ENCODE assay signal across 8 cellular contexts in the genomic region with DNA sequence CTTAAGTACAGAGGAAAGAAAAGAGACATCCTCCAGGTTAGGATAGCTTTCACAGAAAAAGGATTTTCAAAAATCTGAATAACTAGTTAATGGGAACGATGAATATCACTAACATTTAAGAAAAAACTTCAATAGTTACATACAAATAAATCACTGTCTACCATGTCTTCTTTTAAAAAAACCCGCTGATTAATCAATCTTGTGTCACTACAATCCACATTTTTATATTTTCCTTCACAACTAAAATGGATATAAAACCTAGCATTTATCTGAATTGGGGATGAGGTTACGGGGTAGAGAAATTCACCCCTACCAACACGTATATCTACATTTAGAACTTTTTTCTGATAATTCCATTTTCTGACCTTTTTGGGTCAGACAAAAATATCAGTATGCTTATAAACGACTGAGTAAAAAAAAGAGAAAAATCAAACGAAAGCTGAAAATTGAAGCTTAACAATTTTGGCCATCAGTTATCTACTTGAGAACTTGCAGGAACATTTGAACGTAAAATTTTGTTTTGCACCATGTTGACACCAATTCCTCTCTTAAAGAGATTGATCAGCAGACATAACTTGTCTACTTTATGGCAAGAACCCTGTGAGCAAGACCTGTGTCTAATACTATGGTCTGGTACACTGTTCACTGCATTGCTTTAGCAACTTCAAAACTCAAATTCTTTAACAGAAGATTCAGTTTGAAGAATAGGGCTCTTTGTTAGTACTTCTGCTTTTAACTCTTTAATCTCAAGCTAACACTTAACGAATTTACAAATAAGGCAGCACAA. TPM values are rescaled to one million over a fixed set of nuclear protein-coding genes. Genes with fewer than 3 reads are reported as not detected.
A peak's percentile ranks its signal among the peaks of the same experiment; 100 is the strongest.
DNase-seq lines count a peak whose midpoint lies in the region; ATAC-seq, FAIRE-seq and TF ChIP-seq lines count a peak whose summit lies in the region.

No MANE protein-coding gene starts in this region.

- H3K4me3 Mint-ChIP-seq in CD4-positive, CD25-positive, alpha-beta regulatory T cell, result peak overlapping the region; percentile 89 to 98 (median 91)
- H3K4me3 Mint-ChIP-seq in naive thymus-derived CD8-positive, alpha-beta T cell, result peak overlapping the region; percentile 70 to 96 (median 91)
- H3K4me3 Mint-ChIP-seq in progenitor cell of endocrine pancreas (ENCODE audit: low read depth), result no peak overlapping the region

- no peak for DNase-seq in CD4-positive, CD25-positive, alpha-beta regulatory T cell
- no peak for DNase-seq in caudate nucleus (lab: John Stamatoyannopoulos, UW)
- no peak for DNase-seq in naive thymus-derived CD8-positive, alpha-beta T cell
- no peak for DNase-seq in DMS153 treated with DMSO at 0.1 percent for 48 hours (lab: John Stamatoyannopoulos, UW; ENCODE audit: unreplicated experiment)
- no peak for DNase-seq in progenitor cell of endocrine pancreas (ENCODE audit: low spot score, unreplicated experiment)
- DNase-seq in pancreas, result no peak

- no peak for ATAC-seq in CD4-positive, CD25-positive, alpha-beta regulatory T cell (ENCODE audit: low read depth in 2 of 2)
- no peak for ATAC-seq in naive thymus-derived CD8-positive, alpha-beta T cell
- ATAC-seq in HG02840 (IDR thresholded peaks at IDR 0.05; ENCODE audit: low FRiP score, unreplicated experiment) (no peak), pancreas (no peak)

- peak overlapping the region in 2 of 3 donors; percentile 7 to 68 for H3K27ac Mint-ChIP-seq in CD4-positive, CD25-positive, alpha-beta regulatory T cell
- H3K27ac Mint-ChIP-seq in naive thymus-derived CD8-positive, alpha-beta T cell, result peak overlapping the region in 6 of 10 donors; percentile 17 to 61 (median 39)
- H3K27ac Mint-ChIP-seq in progenitor cell of endocrine pancreas, result no peak overlapping the region

- H3K9ac ChIP-seq in HUES64 (ENCODE audit: low read depth, low read length), result no peak overlapping the region

- H3K4me3 ChIP-seq in CD4-positive, CD25-positive, alpha-beta regulatory T cell (ENCODE audit: low read depth, low read length), result peak overlapping the region; percentile 98
- H3K4me3 ChIP-seq in HUES64 (ENCODE audit: low read length), result no peak overlapping the region
- peak overlapping the region in 2 of 4 donors; percentile 31 to 66 for H3K4me3 ChIP-seq in pancreas

- H3K36me3 ChIP-seq in CD4-positive, CD25-positive, alpha-beta regulatory T cell (ENCODE audit: control insufficient read depth, insufficient read depth, low read length), result peaks cover 17% of the 10 kb centered on the region
- H3K36me3 ChIP-seq in HUES64 (ENCODE audit: insufficient read depth, low read length), result no peaks in the 10 kb centered on the region
- H3K36me3 ChIP-seq in pancreas, result no peaks in the 10 kb centered on the region

- no peaks in the 10 kb centered on the region for H3K27me3 ChIP-seq in CD4-positive, CD25-positive, alpha-beta regulatory T cell (ENCODE audit: control insufficient read depth, insufficient read depth, low read length)
- H3K27me3 ChIP-seq in HUES64 (ENCODE audit: insufficient read depth, low read length) (peaks cover 46% of the 10 kb centered on the region), pancreas (no peaks in the 10 kb centered on the region)

- no peaks in the 10 kb centered on the region for H3K9me3 ChIP-seq in CD4-positive, CD25-positive, alpha-beta regulatory T cell (ENCODE audit: control insufficient read depth in 2 of 2, low read length in 2 of 2)
- no peaks in the 10 kb centered on the region for H3K9me3 ChIP-seq in HUES64 (ENCODE audit: insufficient read depth, low read depth, low read length)
- H3K9me3 ChIP-seq in pancreas, result no peaks in the 10 kb centered on the region

- no peaks in the 10 kb centered on the region for H3K9me3 Mint-ChIP-seq in CD4-positive, CD25-positive, alpha-beta regulatory T cell
- H3K9me3 Mint-ChIP-seq in naive thymus-derived CD8-positive, alpha-beta T cell, result no peaks in the 10 kb centered on the region
- H3K9me3 Mint-ChIP-seq in progenitor cell of endocrine pancreas (ENCODE audit: low read depth), result no peaks in the 10 kb centered on the region

- no peaks in the 10 kb centered on the region for H3K27me3 Mint-ChIP-seq in CD4-positive, CD25-positive, alpha-beta regulatory T cell
- H3K27me3 Mint-ChIP-seq in naive thymus-derived CD8-positive, alpha-beta T cell, result no peaks in the 10 kb centered on the region
- peaks cover 40% of the 10 kb centered on the region for H3K27me3 Mint-ChIP-seq in progenitor cell of endocrine pancreas

- intact Hi-C loops in pancreas (cut with DNase I), result no loop called here

- H3K4me1 ChIP-seq in CD4-positive, CD25-positive, alpha-beta regulatory T cell (ENCODE audit: control insufficient read depth, insufficient read depth, low read length, poor library complexity, severe bottlenecking), result peaks cover 85% of the 10 kb centered on the region
- peaks cover 82% of the 10 kb centered on the region for H3K4me1 ChIP-seq in HUES64 (ENCODE audit: insufficient read depth, low read length)
- peaks cover 1 to 65% (median 56%) of the 10 kb centered on the region in 3 donors for H3K4me1 ChIP-seq in pancreas

- POLR2A ChIA-PET in naive thymus-derived CD8-positive, alpha-beta T cell (lab: Charles Lee), result no interaction called here

- H3K27ac ChIP-seq in CD4-positive, CD25-positive, alpha-beta regulatory T cell (ENCODE audit: insufficient read depth, low read length, poor library complexity, severe bottlenecking), result no peak overlapping the region
- H3K27ac ChIP-seq in HUES64 (ENCODE audit: low read depth, low read length) (peak overlapping the region; percentile 73; the same call in 1 of the 2 replicates), caudate nucleus (ENCODE audit: low read depth, low read length) (peak overlapping the region; percentile 49), pancreas (no peak overlapping the region)

- peaks cover 65 to 80% (median 74%) of the 10 kb centered on the region in 4 donors for H3K4me1 Mint-ChIP-seq in CD4-positive, CD25-positive, alpha-beta regulatory T cell
- peaks cover 21 to 86% (median 65%) of the 10 kb centered on the region in 4 donors for H3K4me1 Mint-ChIP-seq in naive thymus-derived CD8-positive, alpha-beta T cell
- peaks cover 23% of the 10 kb centered on the region for H3K4me1 Mint-ChIP-seq in progenitor cell of endocrine pancreas (ENCODE audit: low read depth)

- no peak for TF ChIP-seq CTCF in progenitor cell of endocrine pancreas (IDR thresholded peaks at IDR 0.05; ENCODE audit: unreplicated experiment)
- TF ChIP-seq CTCF in pancreas (IDR thresholded peaks at IDR 0.05), result no peak

- no peak for FAIRE-seq in pancreas (lab: Jason Lieb, UNC)

- 59% methylated on average over 5 of the region's 8 CpGs for WGBS in HUES64
- WGBS in pancreas, 2 donors, result 41 to 52% methylated on average over 8 of the region's 8 CpGs

- H3K36me3 Mint-ChIP-seq in CD4-positive, CD25-positive, alpha-beta regulatory T cell, result peaks cover 23% of the 10 kb centered on the region
- H3K36me3 Mint-ChIP-seq in naive thymus-derived CD8-positive, alpha-beta T cell, result peaks cover 0 to 30% (median 22%) of the 10 kb centered on the region in 3 donors
- H3K36me3 Mint-ChIP-seq in progenitor cell of endocrine pancreas (ENCODE audit: insufficient read depth), result no peaks in the 10 kb centered on the region

RNA-seq across cellular contexts. Expression of a gene that starts 4.8 kb away (rescaled TPM):
- total RNA-seq in CD4-positive, CD25-positive, alpha-beta regulatory T cell, result 154 TPM
- 10 to 100 TPM; 62.5 to 85.5 (median 71.3) TPM for polyA plus RNA-seq in CD4-positive, CD25-positive, alpha-beta regulatory T cell
- polyA plus RNA-seq in HUES64 (2013, experiment 1 of 2), result 4.8 TPM
- polyA plus RNA-seq in HUES64 (2013, experiment 2 of 2), result 2.9 TPM
- total RNA-seq in naive thymus-derived CD8-positive, alpha-beta T cell, result 100 to 1,000 TPM; 131 to 133 TPM
- 10 to 100 TPM; 60.2 to 83.9 (median 67.1) TPM for polyA plus RNA-seq in naive thymus-derived CD8-positive, alpha-beta T cell
- 6.1 and 6.7 TPM in 2 replicates for total RNA-seq in progenitor cell of endocrine pancreas
- total RNA-seq in pancreas, result 10 to 100 TPM; 20.4 to 42.2 (median 28.0) TPM
- 1 to 10 TPM; 6.5 to 9.5 TPM for polyA plus RNA-seq in pancreas

Comparison
In these comparisons a context has a peak if more than half of its experiments do, and no peak if none do; other contexts are left out.
1. H3K27ac ChIP-seq: peak in HUES64 (single experiment) and caudate nucleus (single experiment); none in CD4-positive, CD25-positive, alpha-beta regulatory T cell (single experiment) and pancreas (0 of 4).